In genomic region chr16:90008708-90009145, GRCh38 we compare ENCODE assay signal across 9 cellular contexts. TPM values are rescaled to one million over a fixed set of nuclear protein-coding genes. Genes with fewer than 3 reads are reported as not detected.
DNase-seq lines count a peak whose midpoint lies in the region; ATAC-seq and TF ChIP-seq lines count a peak whose summit lies in the region.
"Had no signal": no experiment of that assay in that cellular context is flagged by ENCODE, and none has a peak within 500 bp of the region (broad histone marks: within the 10 kb centered on the region; RNA-seq: fewer than 3 reads in every experiment).

No MANE protein-coding gene starts in this region.

- H3K27me3 Mint-ChIP-seq in CD4-positive, alpha-beta memory T cell = no peaks in the 10 kb centered on the region
- H3K27me3 Mint-ChIP-seq in activated CD4-positive, alpha-beta memory T cell treated with anti-CD3 and anti-CD28 coated beads, Interleukin-2, amount 10 ng/mL, durations not matched to agents 7 days and 5 days = peaks cover 7% of the 10 kb centered on the region
- H3K27me3 Mint-ChIP-seq in naive B cell = no peaks in the 10 kb centered on the region
- peaks cover 10% of the 10 kb centered on the region for H3K27me3 Mint-ChIP-seq in endothelial cell (ENCODE audit: unreplicated experiment)

- H3K4me1 Mint-ChIP-seq in CD4-positive, alpha-beta memory T cell = peaks cover 10 to 16% (median 14%) of the 10 kb centered on the region in 4 donors
- H3K4me1 Mint-ChIP-seq in activated CD4-positive, alpha-beta memory T cell treated with anti-CD3 and anti-CD28 coated beads, Interleukin-2, amount 10 ng/mL, durations not matched to agents 7 days and 5 days = peaks cover 12% of the 10 kb centered on the region
- H3K4me1 Mint-ChIP-seq in naive B cell (peaks cover 44 to 79% (median 55%) of the 10 kb centered on the region in 3 donors), endothelial cell (ENCODE audit: unreplicated experiment) (no peaks in the 10 kb centered on the region)

- no peak overlapping the region for H3K27ac ChIP-seq in CD4-positive, alpha-beta memory T cell (ENCODE audit: low read depth, low read length)
- no peak overlapping the region for H3K27ac ChIP-seq in WERI-Rb-1

- peak; percentile 52 to 67 (median 59) for DNase-seq in CD4-positive, alpha-beta memory T cell
- peak; percentile 64 for DNase-seq in activated CD4-positive, alpha-beta memory T cell treated with anti-CD3 and anti-CD28 coated beads, Interleukin-2, amount 10 ng/mL, durations not matched to agents 7 days and 5 days
- peak; percentile 82 for DNase-seq in naive B cell
- DNase-seq in endothelial cell (ENCODE audit: low spot score) = no peak
- DNase-seq in A172 (ENCODE audit: low spot score) = no peak
- DNase-seq in WERI-Rb-1 = no peak
- DNase-seq in foreskin fibroblast = no peak
- DNase-seq: left cardiac atrium had no signal

- H3K27me3 ChIP-seq in CD4-positive, alpha-beta memory T cell (ENCODE audit: insufficient read depth, low read length) = no peaks in the 10 kb centered on the region
- H3K27me3 ChIP-seq in WERI-Rb-1 (ENCODE audit: insufficient read depth, low read depth, severe bottlenecking) = no peaks in the 10 kb centered on the region

- H3K4me3 ChIP-seq in CD4-positive, alpha-beta memory T cell (ENCODE audit: low read length in 2 of 2) = peak overlapping the region; percentile 30 to 49
- H3K4me3 ChIP-seq in WERI-Rb-1 (ENCODE audit: low read depth, low read length) (no peak overlapping the region), foreskin fibroblast (ENCODE audit: low read depth in 1 of 2, low read length in 2 of 2) (no peak overlapping the region)

- peaks cover 18% of the 10 kb centered on the region for H3K4me1 ChIP-seq in CD4-positive, alpha-beta memory T cell (ENCODE audit: insufficient read depth, low read length)

- H3K9me3 Mint-ChIP-seq in CD4-positive, alpha-beta memory T cell = no peaks in the 10 kb centered on the region
- H3K9me3 Mint-ChIP-seq in activated CD4-positive, alpha-beta memory T cell treated with anti-CD3 and anti-CD28 coated beads, Interleukin-2, amount 10 ng/mL, durations not matched to agents 7 days and 5 days = no peaks in the 10 kb centered on the region
- H3K9me3 Mint-ChIP-seq in naive B cell = no peaks in the 10 kb centered on the region
- no peaks in the 10 kb centered on the region for H3K9me3 Mint-ChIP-seq in endothelial cell (ENCODE audit: unreplicated experiment)

- peak overlapping the region in 6 of 7 donors; percentile 46 to 84 (median 76) for H3K27ac Mint-ChIP-seq in CD4-positive, alpha-beta memory T cell
- H3K27ac Mint-ChIP-seq in activated CD4-positive, alpha-beta memory T cell treated with anti-CD3 and anti-CD28 coated beads, Interleukin-2, amount 10 ng/mL, durations not matched to agents 7 days and 5 days = no peak overlapping the region
- H3K27ac Mint-ChIP-seq in naive B cell (peak overlapping the region; percentile 89 to 99 (median 96)), endothelial cell (ENCODE audit: unreplicated experiment) (no peak overlapping the region)

- H3K9me3 ChIP-seq in CD4-positive, alpha-beta memory T cell (ENCODE audit: control insufficient read depth in 1 of 2, low read length in 2 of 2) = no peaks in the 10 kb centered on the region
- no peaks in the 10 kb centered on the region for H3K9me3 ChIP-seq in WERI-Rb-1 (ENCODE audit: severe bottlenecking)

- CTCF ChIA-PET in CD4-positive, alpha-beta memory T cell (lab: Charles Lee; ENCODE audit: partially characterized antibody) = interaction anchor here (1.0 to 1.6 kb wide), 2 partner anchors 10 to 11 kb away, joined by 3 to 4 read pairs; no protein-coding TSS in a partner anchor
- CTCF ChIA-PET in activated CD4-positive, alpha-beta memory T cell treated with anti-CD3 and anti-CD28 coated beads, Interleukin-2, amount 10 ng/mL, durations not matched to agents 7 days and 5 days (lab: Charles Lee) = no interaction called here

- H3K36me3 Mint-ChIP-seq in CD4-positive, alpha-beta memory T cell = no peaks in the 10 kb centered on the region
- no peaks in the 10 kb centered on the region for H3K36me3 Mint-ChIP-seq in activated CD4-positive, alpha-beta memory T cell treated with anti-CD3 and anti-CD28 coated beads, Interleukin-2, amount 10 ng/mL, durations not matched to agents 7 days and 5 days (ENCODE audit: low read depth)
- H3K36me3 Mint-ChIP-seq in naive B cell (no peaks in the 10 kb centered on the region), endothelial cell (ENCODE audit: low read depth, unreplicated experiment) (peaks cover 6% of the 10 kb centered on the region)

- H3K4me3 Mint-ChIP-seq in CD4-positive, alpha-beta memory T cell = peak overlapping the region; percentile 76 to 87 (median 81)
- H3K4me3 Mint-ChIP-seq in activated CD4-positive, alpha-beta memory T cell treated with anti-CD3 and anti-CD28 coated beads, Interleukin-2, amount 10 ng/mL, durations not matched to agents 7 days and 5 days = no peak overlapping the region
- H3K4me3 Mint-ChIP-seq in naive B cell (peak overlapping the region; percentile 78 to 94 (median 84)), endothelial cell (ENCODE audit: unreplicated experiment) (no peak overlapping the region)

- POLR2A ChIA-PET in CD4-positive, alpha-beta memory T cell (lab: Charles Lee; ENCODE audit: partially characterized antibody) = interaction anchor here (0.8 to 1.2 kb wide), 2 partner anchors 10 to 99 kb away, joined by 3 to 4 read pairs; partner anchors contain the start of gene DBNDD1
- POLR2A ChIA-PET in activated CD4-positive, alpha-beta memory T cell treated with anti-CD3 and anti-CD28 coated beads, Interleukin-2, amount 10 ng/mL, durations not matched to agents 7 days and 5 days (lab: Charles Lee) = interaction anchor here (1.0 to 1.4 kb wide), 2 partner anchors 9 to 15 kb away, joined by 4 to 5 read pairs; no protein-coding TSS in a partner anchor

- H3K36me3 ChIP-seq in CD4-positive, alpha-beta memory T cell (ENCODE audit: insufficient read depth, low read length) = no peaks in the 10 kb centered on the region
- H3K36me3 ChIP-seq in WERI-Rb-1 = no peaks in the 10 kb centered on the region

- TF ChIP-seq CTCF in endothelial cell (IDR thresholded peaks at IDR 0.05; ENCODE audit: unreplicated experiment) = no peak
- no peak for TF ChIP-seq CTCF in WERI-Rb-1 (IDR thresholded peaks at IDR 0.05; ENCODE audit: low read depth, low read length)
- TF ChIP-seq CTCF in foreskin fibroblast (IDR thresholded peaks at IDR 0.05; ENCODE audit: low read depth, low read length) = no peak

- intact Hi-C loops in CD4-positive, alpha-beta memory T cell (cut with micrococcal nuclease) = loop anchor here (1.0 kb wide), 1 partner anchor 14 kb away; no protein-coding TSS in a partner anchor

- ATAC-seq in HG02973 (IDR thresholded peaks at IDR 0.05; ENCODE audit: unreplicated experiment) (peak; percentile 46), naive B cell (ENCODE audit: low read depth in 2 of 2) (peak; percentile 89 to 96)

RNA-seq across cellular contexts. Expression of gene DBNDD1, which starts 10.5 kb away (rescaled TPM):
- under 1 TPM; 0.61 to 0.73 TPM for total RNA-seq in CD4-positive, alpha-beta memory T cell
- polyA plus RNA-seq in CD4-positive, alpha-beta memory T cell = 1 to 10 TPM; 1.2 to 3.7 TPM
- total RNA-seq in activated CD4-positive, alpha-beta memory T cell treated with anti-CD3 and anti-CD28 coated beads, Interleukin-2, amount 10 ng/mL, durations not matched to agents 7 days and 5 days = not detected
- polyA plus RNA-seq in naive B cell (ENCODE audit: low read depth in 6 of 6) = 100 to 1,000 TPM in 2 of 6 donors, 10 to 100 TPM in 4; 48.9 to 149 (median 68.5) TPM
- total RNA-seq in endothelial cell (ENCODE audit: unreplicated experiment) = 36.8 TPM
- 28.9 and 30.1 TPM in 2 replicates for total RNA-seq in A172 (2014; rRNA removed; shearing (Covaris generic))

Comparison
In these comparisons a context has a peak if more than half of its experiments do, and no peak if none do; other contexts are left out.
1. DNase-seq: peak in CD4-positive, alpha-beta memory T cell (5 of 5), activated CD4-positive, alpha-beta memory T cell treated with anti-CD3 and anti-CD28 coated beads, Interleukin-2, amount 10 ng/mL, durations not matched to agents 7 days and 5 days (single experiment) and naive B cell (single experiment); none in endothelial cell (single experiment), A172 (single experiment), WERI-Rb-1 (single experiment) and foreskin fibroblast (0 of 2).
2. H3K4me3 ChIP-seq: peak in CD4-positive, alpha-beta memory T cell (2 of 2); none in WERI-Rb-1 (single experiment) and foreskin fibroblast (0 of 2).
3. H3K27ac Mint-ChIP-seq: peak in CD4-positive, alpha-beta memory T cell (6 of 7) and naive B cell (6 of 6); none in activated CD4-positive, alpha-beta memory T cell treated with anti-CD3 and anti-CD28 coated beads, Interleukin-2, amount 10 ng/mL, durations not matched to agents 7 days and 5 days (single experiment) and endothelial cell (single experiment).
4. H3K4me3 Mint-ChIP-seq: peak in CD4-positive, alpha-beta memory T cell (8 of 8) and naive B cell (8 of 8); none in activated CD4-positive, alpha-beta memory T cell treated with anti-CD3 and anti-CD28 coated beads, Interleukin-2, amount 10 ng/mL, durations not matched to agents 7 days and 5 days (single experiment) and endothelial cell (single experiment).
5. RNA of gene DBNDD1, which starts 10.5 kb away (total RNA-seq): 36.8 TPM in endothelial cell (single experiment) and 28.9 to 30.1 TPM in A172; 0.61 to 0.73 TPM in CD4-positive, alpha-beta memory T cell and not detected in activated CD4-positive, alpha-beta memory T cell treated with anti-CD3 and anti-CD28 coated beads, Interleukin-2, amount 10 ng/mL, durations not matched to agents 7 days and 5 days; every median in the first group is over 10 times any median in the second.